Comparison of ENCODE assay signal across 13 cellular contexts in genomic region chr9:133360400-133361393, GRCh38. TPM values are rescaled to one million over a fixed set of nuclear protein-coding genes. Genes with fewer than 3 reads are reported as not detected.
A peak's percentile ranks its signal among the peaks of the same experiment; 100 is the strongest.
DNase-seq lines count a peak whose midpoint lies in the region; ATAC-seq and TF ChIP-seq lines count a peak whose summit lies in the region.
"Had no signal": no experiment of that assay in that cellular context is flagged by ENCODE, and none has a peak within 500 bp of the region (broad histone marks: within the 10 kb centered on the region; RNA-seq: fewer than 3 reads in every experiment).

No MANE protein-coding gene starts in this region.

- peak in 1 of 5 donors; percentile 33 for DNase-seq in CD4-positive, alpha-beta memory T cell
- DNase-seq in adipocyte (ENCODE audit: low read depth): no peak
- DNase-seq in naive thymus-derived CD8-positive, alpha-beta T cell: no peak
- no peak for DNase-seq in colonic mucosa
- DNase-seq: mesendoderm; MG63; OCI-M1; stimulated activated CD4-positive, alpha-beta T cell treated with anti-CD3 and anti-CD28 coated beads, Interleukin-4, amount 100 ng/mL, for 24 hours; T-helper 2 cell had no signal

- no peaks in the 10 kb centered on the region for H3K27me3 Mint-ChIP-seq in CD4-positive, alpha-beta memory T cell
- no peaks in the 10 kb centered on the region for H3K27me3 Mint-ChIP-seq in IgD-negative memory B cell
- no peaks in the 10 kb centered on the region for H3K27me3 Mint-ChIP-seq in naive thymus-derived CD8-positive, alpha-beta T cell

- POLR2A ChIA-PET in CD4-positive, alpha-beta memory T cell (lab: Charles Lee; ENCODE audit: partially characterized antibody): interaction anchor here (2.4 to 18.1 kb wide), 2 partner anchors 10 to 13 kb away, joined by 7 to 437 read pairs; partner anchors contain the start of genes MED22, RPL7A, STKLD1 and SURF4
- POLR2A ChIA-PET in naive thymus-derived CD8-positive, alpha-beta T cell (lab: Charles Lee): interaction anchor here (7.8 kb wide), 1 partner anchor 12 kb away, joined by 143 read pairs; no protein-coding TSS in a partner anchor

- no peak overlapping the region for H3K27ac ChIP-seq in CD4-positive, alpha-beta memory T cell (ENCODE audit: low read depth, low read length)
- H3K27ac ChIP-seq in colonic mucosa: no peak overlapping the region

- peaks cover 25 to 62% of the 10 kb centered on the region in 2 donors for H3K36me3 Mint-ChIP-seq in CD4-positive, alpha-beta memory T cell
- H3K36me3 Mint-ChIP-seq in IgD-negative memory B cell: peaks cover 1% of the 10 kb centered on the region
- peaks cover 0 to 66% (median 9%) of the 10 kb centered on the region in 3 donors for H3K36me3 Mint-ChIP-seq in naive thymus-derived CD8-positive, alpha-beta T cell

- ATAC-seq in naive thymus-derived CD8-positive, alpha-beta T cell: no peak
- no peak for ATAC-seq in HG02610 (IDR thresholded peaks at IDR 0.05; ENCODE audit: unreplicated experiment)
- ATAC-seq in GM18511 (IDR thresholded peaks at IDR 0.05; ENCODE audit: unreplicated experiment): no peak

- H3K9me3 ChIP-seq in CD4-positive, alpha-beta memory T cell (ENCODE audit: control insufficient read depth in 1 of 2, low read length in 2 of 2): no peaks in the 10 kb centered on the region
- no peaks in the 10 kb centered on the region for H3K9me3 ChIP-seq in adipocyte (ENCODE audit: control insufficient read depth, low read length)
- no peaks in the 10 kb centered on the region for H3K9me3 ChIP-seq in colonic mucosa
- H3K9me3 ChIP-seq: esophagus muscularis mucosa, MG63 had no signal

- peaks cover 24% of the 10 kb centered on the region for H3K4me1 ChIP-seq in CD4-positive, alpha-beta memory T cell (ENCODE audit: insufficient read depth, low read length)
- H3K4me1 ChIP-seq in adipocyte (ENCODE audit: control insufficient read depth, insufficient read depth, low read length) (peaks cover 27% of the 10 kb centered on the region), colonic mucosa (peaks cover 9% of the 10 kb centered on the region)

- peaks cover 0 to 2% (median 0%) of the 10 kb centered on the region in 8 donors for H3K9me3 Mint-ChIP-seq in CD4-positive, alpha-beta memory T cell
- no peaks in the 10 kb centered on the region for H3K9me3 Mint-ChIP-seq in IgD-negative memory B cell
- no peaks in the 10 kb centered on the region for H3K9me3 Mint-ChIP-seq in naive thymus-derived CD8-positive, alpha-beta T cell

- TF ChIP-seq CTCF in colonic mucosa (IDR thresholded peaks at IDR 0.05): no peak

- peaks cover 16 to 35% (median 24%) of the 10 kb centered on the region in 4 donors for H3K4me1 Mint-ChIP-seq in CD4-positive, alpha-beta memory T cell
- H3K4me1 Mint-ChIP-seq in IgD-negative memory B cell: peaks cover under 1 to 11% (median 11%) of the 10 kb centered on the region in 3 donors
- H3K4me1 Mint-ChIP-seq in naive thymus-derived CD8-positive, alpha-beta T cell: peaks cover 17 to 43% (median 30%) of the 10 kb centered on the region in 4 donors

- intact Hi-C loops in CD4-positive, alpha-beta memory T cell (cut with micrococcal nuclease): no loop called here
- intact Hi-C loops in colonic mucosa (cut with DNase I): no loop called here

- peaks cover 62% of the 10 kb centered on the region for H3K36me3 ChIP-seq in CD4-positive, alpha-beta memory T cell (ENCODE audit: insufficient read depth, low read length)
- peaks cover 58% of the 10 kb centered on the region for H3K36me3 ChIP-seq in adipocyte (ENCODE audit: control insufficient read depth, insufficient read depth, low read length, severe bottlenecking)
- H3K36me3 ChIP-seq in colonic mucosa: peaks cover 22% of the 10 kb centered on the region

- no peak overlapping the region for H3K4me3 ChIP-seq in CD4-positive, alpha-beta memory T cell (ENCODE audit: low read length in 2 of 2)
- H3K4me3 ChIP-seq in adipocyte (ENCODE audit: low read length) (no peak overlapping the region), colonic mucosa (no peak overlapping the region)
- H3K4me3 ChIP-seq: esophagus muscularis mucosa, MG63 had no signal

- CTCF ChIA-PET in CD4-positive, alpha-beta memory T cell (lab: Charles Lee; ENCODE audit: partially characterized antibody): interaction anchor here (1.1 to 3.7 kb wide), 2 partner anchors 10 to 46 kb away, joined by 4 to 20 read pairs; no protein-coding TSS in a partner anchor

- peak overlapping the region; percentile 30 for H3K9ac ChIP-seq in adipocyte (ENCODE audit: low read length)
- no peak overlapping the region for H3K9ac ChIP-seq in colonic mucosa (ENCODE audit: low read depth in 2 of 2, low read length in 2 of 2)

- peak overlapping the region in 6 of 7 donors; percentile 55 to 90 (median 63) for H3K27ac Mint-ChIP-seq in CD4-positive, alpha-beta memory T cell
- peak overlapping the region in 2 of 3 donors; percentile 28 to 77 for H3K27ac Mint-ChIP-seq in IgD-negative memory B cell
- H3K27ac Mint-ChIP-seq in naive thymus-derived CD8-positive, alpha-beta T cell: peak overlapping the region in 8 of 10 donors; percentile 28 to 78 (median 57)

- peak overlapping the region in 1 of 8 donors; percentile 15 for H3K4me3 Mint-ChIP-seq in CD4-positive, alpha-beta memory T cell
- H3K4me3 Mint-ChIP-seq in IgD-negative memory B cell: peak overlapping the region in 2 of 4 donors; percentile 38 to 74
- no peak overlapping the region for H3K4me3 Mint-ChIP-seq in naive thymus-derived CD8-positive, alpha-beta T cell

- H3K27me3 ChIP-seq in CD4-positive, alpha-beta memory T cell (ENCODE audit: insufficient read depth, low read length): no peaks in the 10 kb centered on the region
- no peaks in the 10 kb centered on the region for H3K27me3 ChIP-seq in adipocyte (replicated peaks; ENCODE audit: control insufficient read depth, insufficient read depth, low read length)
- H3K27me3 ChIP-seq in colonic mucosa: no peaks in the 10 kb centered on the region
- H3K27me3 ChIP-seq: esophagus muscularis mucosa, MG63 had no signal

RNA-seq across cellular contexts. Expression of gene SURF2, which starts 4.3 kb away (rescaled TPM):
- total RNA-seq in CD4-positive, alpha-beta memory T cell: 10 to 100 TPM; 19.5 to 19.8 TPM
- polyA plus RNA-seq in CD4-positive, alpha-beta memory T cell: 10 to 100 TPM; 29.7 to 46.7 TPM
- polyA plus RNA-seq in IgD-negative memory B cell: 34.7 TPM
- total RNA-seq in naive thymus-derived CD8-positive, alpha-beta T cell: 10 to 100 TPM; 22.8 to 24.7 TPM
- polyA plus RNA-seq in naive thymus-derived CD8-positive, alpha-beta T cell: 10 to 100 TPM; 39.8 to 52.0 (median 49.9) TPM
- 10 to 100 TPM in 1 of 2 donors, 1 to 10 TPM in 1; 9.4 to 18.7 TPM for total RNA-seq in colonic mucosa

RNA-seq across cellular contexts. Expression of gene SURF1, which starts 4.4 kb away (rescaled TPM):
- 10 to 100 TPM; 54.3 to 61.1 TPM for total RNA-seq in CD4-positive, alpha-beta memory T cell
- polyA plus RNA-seq in CD4-positive, alpha-beta memory T cell: 100 to 1,000 TPM; 105 to 114 TPM
- 114 TPM for polyA plus RNA-seq in IgD-negative memory B cell
- total RNA-seq in naive thymus-derived CD8-positive, alpha-beta T cell: 10 to 100 TPM; 58.7 to 59.5 TPM
- polyA plus RNA-seq in naive thymus-derived CD8-positive, alpha-beta T cell: 100 to 1,000 TPM in 2 of 3 donors, 10 to 100 TPM in 1; 90.6 to 119 (median 112) TPM
- 10 to 100 TPM; 63.3 to 66.7 TPM for total RNA-seq in colonic mucosa

RNA-seq across cellular contexts. Expression of gene RPL7A, which starts 12.7 kb away (rescaled TPM):
- total RNA-seq in CD4-positive, alpha-beta memory T cell: 1,000 to 10,000 TPM; 2,104 to 2,268 TPM
- polyA plus RNA-seq in CD4-positive, alpha-beta memory T cell: 1,000 to 10,000 TPM in 1 of 2 donors, 100 to 1,000 TPM in 1; 794 to 1,144 TPM
- 1,229 TPM for polyA plus RNA-seq in IgD-negative memory B cell
- 1,000 to 10,000 TPM; 2,300 to 2,355 TPM for total RNA-seq in naive thymus-derived CD8-positive, alpha-beta T cell
- polyA plus RNA-seq in naive thymus-derived CD8-positive, alpha-beta T cell: 1,000 to 10,000 TPM; 1,183 to 1,387 (median 1,313) TPM
- total RNA-seq in colonic mucosa: 1,000 to 10,000 TPM; 1,628 to 2,136 TPM

RNA-seq across cellular contexts. Expression of gene MED22, which starts 12.8 kb away (rescaled TPM):
- total RNA-seq in CD4-positive, alpha-beta memory T cell: 10 to 100 TPM; 40.2 to 42.8 TPM
- 10 to 100 TPM in 1 of 2 donors, 1 to 10 TPM in 1; 8.1 to 16.0 TPM for polyA plus RNA-seq in CD4-positive, alpha-beta memory T cell
- 26.7 TPM for polyA plus RNA-seq in IgD-negative memory B cell
- total RNA-seq in naive thymus-derived CD8-positive, alpha-beta T cell: 10 to 100 TPM; 38.2 to 46.4 TPM
- 10 to 100 TPM; 10.3 to 20.6 (median 17.5) TPM for polyA plus RNA-seq in naive thymus-derived CD8-positive, alpha-beta T cell
- 10 to 100 TPM; 16.5 to 21.3 TPM for total RNA-seq in colonic mucosa

RNA-seq across cellular contexts. Expression of gene SURF4, which starts 15.2 kb away (rescaled TPM):
- total RNA-seq in CD4-positive, alpha-beta memory T cell: 100 to 1,000 TPM; 103 to 110 TPM
- polyA plus RNA-seq in CD4-positive, alpha-beta memory T cell: 100 to 1,000 TPM; 156 to 264 TPM
- 72.6 TPM for polyA plus RNA-seq in IgD-negative memory B cell
- 10 to 100 TPM; 68.7 to 70.0 TPM for total RNA-seq in naive thymus-derived CD8-positive, alpha-beta T cell
- 100 to 1,000 TPM; 107 to 146 (median 122) TPM for polyA plus RNA-seq in naive thymus-derived CD8-positive, alpha-beta T cell
- total RNA-seq in colonic mucosa: 100 to 1,000 TPM; 176 to 267 TPM
